ENCODE assay signal across 33 cellular contexts in genomic region chr3:183094711-183095110, GRCh38. TPM values are rescaled to one million over a fixed set of nuclear protein-coding genes. Genes with fewer than 3 reads are reported as not detected.
A peak's percentile ranks its signal among the peaks of the same experiment; 100 is the strongest.
DNase-seq lines count a peak whose midpoint lies in the region; ATAC-seq and TF ChIP-seq lines count a peak whose summit lies in the region.
"Had no signal": no experiment of that assay in that cellular context is flagged by ENCODE, and none has a peak within 500 bp of the region (broad histone marks: within the 10 kb centered on the region; RNA-seq: fewer than 3 reads in every experiment).

No MANE protein-coding gene starts in this region.

- peak in 2 of 3 donors; percentile 52 to 57 for TF ChIP-seq POLR2A in body of pancreas (IDR thresholded peaks at IDR 0.05)

- peak overlapping the region; percentile 88 for H3K27ac Mint-ChIP-seq in type B pancreatic cell
- no peak overlapping the region for H3K27ac Mint-ChIP-seq in effector memory CD8-positive, alpha-beta T cell
- no peak overlapping the region for H3K27ac Mint-ChIP-seq in CD8-positive, alpha-beta T cell
- H3K27ac Mint-ChIP-seq: activated T-helper 2 cell treated with anti-CD3 and anti-CD28 coated beads, Interferon-gamma antibody, Interleukin-2, Interleukin-4, amounts not matched to agents 10 μg/mL and 5 μg/mL and 100 μg/mL, durations not matched to agents 14 hours and 24 hours and 36 hours; brain; progenitor cell of endocrine pancreas; T-helper 1 cell treated with Interleukin-12 subunit alpha and Interleukin-12 subunit beta and Interleukin-4 antibody, amounts not matched to agents 30 μg/mL and 1 μg/mL, for 36 hours had no signal

- H3K27me3 Mint-ChIP-seq in type B pancreatic cell = no peaks in the 10 kb centered on the region
- H3K27me3 Mint-ChIP-seq in effector memory CD8-positive, alpha-beta T cell = no peaks in the 10 kb centered on the region
- no peaks in the 10 kb centered on the region for H3K27me3 Mint-ChIP-seq in CD8-positive, alpha-beta T cell (ENCODE audit: low read depth)
- H3K27me3 Mint-ChIP-seq: naive thymus-derived CD8-positive, alpha-beta T cell; progenitor cell of endocrine pancreas had no signal

- H3K9me3 Mint-ChIP-seq in type B pancreatic cell = no peaks in the 10 kb centered on the region
- H3K9me3 Mint-ChIP-seq in effector memory CD8-positive, alpha-beta T cell = no peaks in the 10 kb centered on the region
- H3K9me3 Mint-ChIP-seq in CD8-positive, alpha-beta T cell = no peaks in the 10 kb centered on the region
- H3K9me3 Mint-ChIP-seq: activated T-helper 2 cell treated with anti-CD3 and anti-CD28 coated beads, Interferon-gamma antibody, Interleukin-2, Interleukin-4, amounts not matched to agents 10 μg/mL and 5 μg/mL and 100 μg/mL, durations not matched to agents 14 hours and 24 hours and 36 hours; brain; naive thymus-derived CD8-positive, alpha-beta T cell; T-helper 1 cell treated with Interleukin-12 subunit alpha and Interleukin-12 subunit beta and Interleukin-4 antibody, amounts not matched to agents 30 μg/mL and 1 μg/mL, for 36 hours had no signal

- no peaks in the 10 kb centered on the region for H3K9me3 ChIP-seq in body of pancreas
- H3K9me3 ChIP-seq in mucosa of descending colon = no peaks in the 10 kb centered on the region
- no peaks in the 10 kb centered on the region for H3K9me3 ChIP-seq in CD8-positive, alpha-beta T cell (ENCODE audit: low read length)
- H3K9me3 ChIP-seq: tibial nerve had no signal

- peak overlapping the region; percentile 80 to 87 (median 83) for H3K27ac ChIP-seq in body of pancreas
- H3K27ac ChIP-seq in CD8-positive, alpha-beta T cell (ENCODE audit: low read depth, low read length) = no peak overlapping the region
- H3K27ac ChIP-seq: 22Rv1, dorsolateral prefrontal cortex, tibial nerve had no signal

- H3K4me3 ChIP-seq in body of pancreas (no peak overlapping the region), mucosa of descending colon (no peak overlapping the region)
- no peak overlapping the region for H3K4me3 ChIP-seq in CD8-positive, alpha-beta T cell (ENCODE audit: low read depth, low read length)
- H3K4me3 ChIP-seq: dorsolateral prefrontal cortex, tibial nerve had no signal

- peaks cover 23% of the 10 kb centered on the region for H3K4me1 Mint-ChIP-seq in type B pancreatic cell (ENCODE audit: unreplicated experiment)
- H3K4me1 Mint-ChIP-seq in effector memory CD8-positive, alpha-beta T cell (ENCODE audit: low read depth in 2 of 2) = peaks cover 25 to 36% of the 10 kb centered on the region in 2 donors
- peaks cover 46% of the 10 kb centered on the region for H3K4me1 Mint-ChIP-seq in CD8-positive, alpha-beta T cell (ENCODE audit: low read depth)

- intact Hi-C loops in body of pancreas (cut with DNase I) = no loop called here
- intact Hi-C loops in mucosa of descending colon (cut with DNase I, micrococcal nuclease) = no loop called here
- intact Hi-C loops in CD8-positive, alpha-beta T cell (cut with DNase I, micrococcal nuclease) = loop anchor here in 1 of 2 experiments (5.0 to 10.0 kb wide), 3 partner anchors 300 to 788 kb away; partner anchors contain the start of genes ATP11B, KLHL24 and PARL

- POLR2A ChIA-PET in CD8-positive, alpha-beta T cell (lab: Charles Lee) = no interaction called here

- CTCF ChIA-PET in CD8-positive, alpha-beta T cell (lab: Charles Lee) = interaction anchor here (1.3 kb wide), 1 partner anchor 28 kb away, joined by 4 read pairs; no protein-coding TSS in a partner anchor

- peak; percentile 7 for DNase-seq in DMS53 (lab: John Stamatoyannopoulos, UW)
- DNase-seq in DMS53 treated with DMSO at 0.1 percent for 48 hours (lab: John Stamatoyannopoulos, UW; ENCODE audit: unreplicated experiment) = no peak
- DNase-seq in body of pancreas = peak; percentile 52 to 85 (median 74)
- DNase-seq in iris pigment epithelial cell (ENCODE audit: low read depth) = peak; percentile 7
- DNase-seq in type B pancreatic cell (ENCODE audit: extremely low spot score, unreplicated experiment) = no peak
- no peak for DNase-seq in effector memory CD8-positive, alpha-beta T cell
- no peak for DNase-seq in mucosa of descending colon
- no peak for DNase-seq in CD8-positive, alpha-beta T cell
- DNase-seq: activated CD4-positive, CD25-positive, alpha-beta regulatory T cell; activated CD8-positive, alpha-beta memory T cell treated with anti-CD3 and anti-CD28 coated beads, Interleukin-2, amount 50 U/mL, for 48 hours; activated naive CD4-positive, alpha-beta T cell treated with anti-CD3 and anti-CD28 coated beads, Interleukin-2, amount 50 U/mL, for 16 hours; C1 segment of cervical spinal cord; dorsolateral prefrontal cortex; IMR-90; left ventricle myocardium superior; midbrain; naive thymus-derived CD8-positive, alpha-beta T cell; NCI-H1092; NCI-H187; NCI-H2171 treated with DMSO at 0.1 percent for 48 hours; NCI-H510A treated with DMSO at 0.1 percent for 48 hours; OCI-M1; stimulated activated CD4-positive, alpha-beta T cell treated with anti-CD3 and anti-CD28 coated beads, Interleukin-12 subunit alpha, Interleukin-12 subunit beta, amount 100 ng/mL, for 4 hours; stimulated activated CD4-positive, alpha-beta T cell treated with anti-CD3 and anti-CD28 coated beads, Interleukin-2, amount 100 ng/mL, for 48 hours had no signal

- 20 to 26% methylated on average over 4 of the region's 4 CpGs for WGBS in body of pancreas, 2 donors

- H3K36me3 Mint-ChIP-seq in type B pancreatic cell = peaks cover 38% of the 10 kb centered on the region
- H3K36me3 Mint-ChIP-seq in effector memory CD8-positive, alpha-beta T cell (ENCODE audit: insufficient read depth) = peaks cover 44% of the 10 kb centered on the region
- H3K36me3 Mint-ChIP-seq in CD8-positive, alpha-beta T cell = peaks cover 50% of the 10 kb centered on the region

- peaks cover 0 to 8% of the 10 kb centered on the region in 2 donors for H3K36me3 ChIP-seq in body of pancreas (replicated peaks in 1 of 2; ENCODE audit: insufficient read depth in 1 of 2, low read depth in 2 of 2)
- H3K36me3 ChIP-seq in mucosa of descending colon (ENCODE audit: low read depth) = no peaks in the 10 kb centered on the region
- H3K36me3 ChIP-seq in CD8-positive, alpha-beta T cell (ENCODE audit: insufficient read depth, low read length) = peaks cover 6% of the 10 kb centered on the region

- peak overlapping the region; percentile 67 for H3K4me3 Mint-ChIP-seq in type B pancreatic cell
- no peak overlapping the region for H3K4me3 Mint-ChIP-seq in effector memory CD8-positive, alpha-beta T cell
- no peak overlapping the region for H3K4me3 Mint-ChIP-seq in CD8-positive, alpha-beta T cell
- H3K4me3 Mint-ChIP-seq: T-helper 1 cell treated with Interleukin-12 subunit alpha and Interleukin-12 subunit beta and Interleukin-4 antibody, amounts not matched to agents 30 μg/mL and 1 μg/mL, for 36 hours had no signal

- TF ChIP-seq CTCF in body of pancreas (IDR thresholded peaks at IDR 0.05) (no peak), type B pancreatic cell (conservative IDR thresholded peaks at IDR 0.05) (no peak), mucosa of descending colon (IDR thresholded peaks at IDR 0.05) (no peak)
- TF ChIP-seq CTCF in CD8-positive, alpha-beta T cell (IDR thresholded peaks at IDR 0.05) = no peak

- H3K4me1 ChIP-seq in body of pancreas (peaks cover 45% of the 10 kb centered on the region), mucosa of descending colon (ENCODE audit: low read depth) (peaks cover under 1% of the 10 kb centered on the region)
- H3K4me1 ChIP-seq in CD8-positive, alpha-beta T cell (ENCODE audit: insufficient read depth, low read length) = peaks cover 21% of the 10 kb centered on the region

- H3K27me3 ChIP-seq in body of pancreas = no peaks in the 10 kb centered on the region
- H3K27me3 ChIP-seq in CD8-positive, alpha-beta T cell (ENCODE audit: insufficient read depth, low read length) = no peaks in the 10 kb centered on the region
- H3K27me3 ChIP-seq: dorsolateral prefrontal cortex, tibial nerve had no signal

- peak; percentile 66 for ATAC-seq in body of pancreas
- ATAC-seq in effector memory CD8-positive, alpha-beta T cell (replicated peaks) = no peak
- ATAC-seq in mucosa of descending colon = no peak
- ATAC-seq in CD8-positive, alpha-beta T cell = no peak
- ATAC-seq: left ventricle myocardium superior; naive thymus-derived CD8-positive, alpha-beta T cell; Right ventricle myocardium inferior; sciatic nerve; SK-N-SH treated with all-trans-retinoic acid at 6 μM for 48 hours had no signal

RNA-seq across cellular contexts. Expression of gene MCCC1, which starts 4.6 kb away (rescaled TPM):
- total RNA-seq in body of pancreas = 10 to 100 TPM; 50.8 to 63.9 TPM
- 40.9 and 58.1 TPM in 2 replicates for total RNA-seq in type B pancreatic cell (ENCODE audit: low replicate concordance)
- total RNA-seq in mucosa of descending colon = 10 to 100 TPM; 28.1 to 36.5 (median 32.8) TPM
- 10 to 100 TPM; 12.8 to 25.9 TPM for total RNA-seq in CD8-positive, alpha-beta T cell

Comparison
In these comparisons a context has a peak if more than half of its experiments do, and no peak if none do; other contexts are left out.
1. DNase-seq: peak in DMS53 (single experiment), body of pancreas (4 of 4) and iris pigment epithelial cell (single experiment); none in DMS53 treated with DMSO at 0.1 percent for 48 hours (single experiment), type B pancreatic cell (single experiment), effector memory CD8-positive, alpha-beta T cell (0 of 3), mucosa of descending colon (0 of 3) and CD8-positive, alpha-beta T cell (0 of 7).